ENCODE assay signal across 1 cellular context in the genomic region with DNA sequence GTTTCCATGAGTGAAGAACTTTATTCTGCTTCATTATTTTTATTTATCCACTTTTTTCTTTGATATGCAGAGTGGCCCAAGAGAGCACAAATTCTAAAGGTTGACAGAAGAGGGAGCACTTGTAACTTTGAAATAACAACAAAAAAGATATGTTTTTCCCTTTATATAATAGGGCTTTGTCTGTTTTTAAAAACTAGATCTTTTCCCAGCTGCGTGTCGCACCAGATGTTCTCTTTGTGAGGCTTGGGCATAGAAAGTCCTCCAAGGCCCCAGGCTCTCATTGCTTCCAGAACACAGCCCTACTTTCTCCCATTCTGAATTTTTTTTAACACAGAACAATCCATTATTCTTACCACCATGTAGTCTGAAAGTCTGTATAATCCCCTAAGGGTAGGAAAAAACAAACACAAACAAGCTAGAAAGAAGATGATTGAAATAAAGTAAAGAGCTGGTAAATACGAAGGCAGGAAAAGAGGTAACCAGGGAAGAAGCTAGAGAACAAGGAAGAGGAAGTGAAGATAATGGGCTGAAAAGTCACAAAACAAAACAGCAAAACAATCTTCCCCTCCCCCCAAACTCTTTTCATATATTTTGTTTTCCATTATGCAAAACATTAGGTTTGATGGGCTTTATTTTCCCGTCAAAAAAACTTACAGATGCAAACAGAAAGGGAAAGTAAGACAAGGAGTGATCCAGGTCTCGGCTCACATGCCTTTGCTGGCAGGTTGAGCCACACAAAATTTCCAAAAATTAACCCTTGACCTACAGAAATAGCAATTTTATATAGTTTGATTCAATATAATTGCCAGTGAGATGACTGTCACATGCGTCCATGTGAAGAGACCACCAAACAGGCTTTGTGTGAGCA.
TF ChIP-seq lines count a peak whose summit lies in the region.

No MANE protein-coding gene starts in this region.

TF ChIP-seq in HCT116, 20 proteins besides CTCF, POLR2A, EP300 and RAD21 (continued from another document):
- TF ChIP-seq ZBTB33 (IDR thresholded peaks at IDR 0.05; ENCODE audit: extremely low read depth, insufficient replicate concordance, low read length) (no peak), CEBPB (IDR thresholded peaks at IDR 0.05; ENCODE audit: low read depth) (no peak), SRF (IDR thresholded peaks at IDR 0.05; ENCODE audit: low read depth) (no peak), SIN3A (IDR thresholded peaks at IDR 0.05; ENCODE audit: low read depth) (no peak), POLR2AphosphoS5 (IDR thresholded peaks at IDR 0.05; ENCODE audit: low read depth, low read length) (no peak), JUND (IDR thresholded peaks at IDR 0.05) (no peak)
